Comparison of ENCODE assay signal across 19 cellular contexts in genomic region chr7:77778535-77778934, GRCh38. TPM values are rescaled to one million over a fixed set of nuclear protein-coding genes. Genes with fewer than 3 reads are reported as not detected.
A peak's percentile ranks its signal among the peaks of the same experiment; 100 is the strongest.
DNase-seq lines count a peak whose midpoint lies in the region; ATAC-seq, FAIRE-seq and TF ChIP-seq lines count a peak whose summit lies in the region.
"Had no signal": no experiment of that assay in that cellular context is flagged by ENCODE, and none has a peak within 500 bp of the region (broad histone marks: within the 10 kb centered on the region; RNA-seq: fewer than 3 reads in every experiment).

No MANE protein-coding gene starts in this region.

- no peak for TF ChIP-seq EP300 in H1 (IDR thresholded peaks at IDR 0.05; ENCODE audit: borderline replicate concordance in 1 of 2, low read depth in 2 of 2, low read length in 2 of 2)

- TF ChIP-seq RAD21 in H1 (IDR thresholded peaks at IDR 0.05 in 1 of 2, conservative IDR thresholded peaks at IDR 0.05 in 1 of 2; ENCODE audit: low read depth in 2 of 2, low read length in 2 of 2), result no peak

- 98% methylated on average over 2 of the region's 2 CpGs; no CpG with 5 or more reads in 1 of the 2 experiments for WGBS in H1 (ENCODE audit: extremely low coverage in 1 of 2, insufficient coverage in 1 of 2, insufficient read length in 1 of 2, insufficient replicate concordance in 2 of 2, low coverage in 1 of 2, low lambda C conversion rate in 2 of 2, missing lambda C conversion rate in 1 of 2), 2 experiments
- 93 to 97% (median 96%) methylated on average over 2 of the region's 2 CpGs for WGBS in adrenal gland, 4 donors

- H3K4me2 ChIP-seq in H1 (ENCODE audit: insufficient read depth in 1 of 2, low read depth in 2 of 2, low read length in 2 of 2), result no peak overlapping the region
- H3K4me2 ChIP-seq: GM23338, KMS-11 had no signal

- H3K27me3 Mint-ChIP-seq in CD8-positive, alpha-beta T cell (ENCODE audit: low read depth), result no peaks in the 10 kb centered on the region
- H3K27me3 Mint-ChIP-seq: CD4-positive, CD25-positive, alpha-beta regulatory T cell had no signal

- no peaks in the 10 kb centered on the region for H3K4me1 Mint-ChIP-seq in CD8-positive, alpha-beta T cell (ENCODE audit: low read depth)
- H3K4me1 Mint-ChIP-seq: GM23338, H9 had no signal

- no peak overlapping the region for H2BK20ac ChIP-seq in H1 (ENCODE audit: low read length)

- H3K9ac ChIP-seq in SK-N-MC (ENCODE audit: insufficient read length), result no peak overlapping the region
- no peak overlapping the region for H3K9ac ChIP-seq in H1 (replicated peaks in 1 of 4; ENCODE audit: extremely low read depth in 1 of 4, low read depth in 3 of 4, low read length in 3 of 4)
- H3K9ac ChIP-seq: KMS-11 had no signal

- H3K14ac ChIP-seq in H1 (ENCODE audit: insufficient read length), result no peak overlapping the region

- H2BK5ac ChIP-seq in H1 (ENCODE audit: low read depth, low read length), result no peak overlapping the region

- H4K5ac ChIP-seq in H1 (ENCODE audit: insufficient read length, low read depth, low read length), result no peak overlapping the region

- ATAC-seq in CD8-positive, alpha-beta T cell, result no peak
- ATAC-seq in GM21367 (IDR thresholded peaks at IDR 0.05; ENCODE audit: unreplicated experiment), result no peak
- ATAC-seq: GM23338 had no signal

- POLR2A ChIA-PET in CD8-positive, alpha-beta T cell (lab: Charles Lee), result no interaction called here
- POLR2A ChIA-PET in H1 (lab: Charles Lee; ENCODE audit: partially characterized antibody), result no interaction called here

- H2BK12ac ChIP-seq in H1 (ENCODE audit: low read depth, low read length), result no peak overlapping the region

- no peak overlapping the region for H2BK15ac ChIP-seq in H1 (ENCODE audit: low read length)

- no peak overlapping the region for H3K18ac ChIP-seq in H1 (ENCODE audit: extremely low read depth, low read length)

- no peak overlapping the region for H2BK120ac ChIP-seq in H1 (replicated peaks; ENCODE audit: low read depth, low read length)

- H3K27ac Mint-ChIP-seq in CD8-positive, alpha-beta T cell, result peak overlapping the region; percentile 25
- H3K27ac Mint-ChIP-seq: GM23338, H9 had no signal

- H3K27ac ChIP-seq in CD8-positive, alpha-beta T cell (ENCODE audit: low read depth, low read length), result no peak overlapping the region
- H3K27ac ChIP-seq in SK-N-MC (peak overlapping the region; percentile 21; the same call in 1 of the 2 replicates), H1 (ENCODE audit: low read depth, low read length) (no peak overlapping the region), adrenal gland (no peak overlapping the region)
- H3K27ac ChIP-seq: KMS-11 had no signal

- no peaks in the 10 kb centered on the region for H3K79me2 ChIP-seq in H1 (ENCODE audit: control insufficient read depth in 1 of 2, insufficient read depth in 2 of 2, low read length in 2 of 2)

- no peak for TF ChIP-seq CTCF in CD8-positive, alpha-beta T cell (IDR thresholded peaks at IDR 0.05)
- TF ChIP-seq CTCF in D721Med (IDR thresholded peaks at IDR 0.05; ENCODE audit: insufficient read depth, missing control alignments) (no peak), H1 (IDR thresholded peaks at IDR 0.05; ENCODE audit: control extremely low read depth in 1 of 3, insufficient read depth in 1 of 3, low read depth in 1 of 3, low read length in 3 of 3) (no peak), adrenal gland (IDR thresholded peaks at IDR 0.05) (no peak)

- no peak overlapping the region for H2AFZ ChIP-seq in H1 (ENCODE audit: low read length)
- H2AFZ ChIP-seq: GM23338 had no signal

- no peak overlapping the region for H3K4ac ChIP-seq in H1 (replicated peaks; ENCODE audit: insufficient read length, low read depth, low read length)

- H3K4me3 ChIP-seq in CD8-positive, alpha-beta T cell (ENCODE audit: low read depth, low read length), result no peak overlapping the region
- no peak overlapping the region for H3K4me3 ChIP-seq in SK-N-MC
- H3K4me3 ChIP-seq in H1 (ENCODE audit: extremely low read depth in 1 of 4, insufficient read depth in 2 of 4, low read depth in 3 of 4, low read length in 4 of 4), result no peak overlapping the region
- H3K4me3 ChIP-seq in adrenal gland, result no peak overlapping the region
- H3K4me3 ChIP-seq: GM23338 had no signal

- no peaks in the 10 kb centered on the region for H4K20me1 ChIP-seq in H1 (replicated peaks in 1 of 2; ENCODE audit: control insufficient read depth in 1 of 2, insufficient read depth in 2 of 2, low read length in 2 of 2)

- H3K4me1 ChIP-seq in CD8-positive, alpha-beta T cell (ENCODE audit: insufficient read depth, low read length), result no peaks in the 10 kb centered on the region
- H3K4me1 ChIP-seq in H1 (replicated peaks in 1 of 4; ENCODE audit: control insufficient read depth in 3 of 4, insufficient read depth in 4 of 4, low read length in 3 of 4), result no peaks in the 10 kb centered on the region
- no peaks in the 10 kb centered on the region for H3K4me1 ChIP-seq in adrenal gland (replicated peaks in 1 of 2)
- H3K4me1 ChIP-seq: BE2C had no signal

- no peaks in the 10 kb centered on the region for H3K27me3 ChIP-seq in CD8-positive, alpha-beta T cell (ENCODE audit: insufficient read depth, low read length)
- H3K27me3 ChIP-seq in H1 (replicated peaks in 1 of 4; ENCODE audit: control insufficient read depth in 3 of 4, extremely low read depth in 1 of 4, insufficient read depth in 3 of 4, low read length in 3 of 4) (no peaks in the 10 kb centered on the region), adrenal gland (no peaks in the 10 kb centered on the region)
- H3K27me3 ChIP-seq: BE2C had no signal

- FAIRE-seq in D721Med (lab: Jason Lieb, UNC), result peak; percentile 44
- FAIRE-seq in H1 (lab: Jason Lieb, UNC), result peak; percentile 7

- peaks cover 63% of the 10 kb centered on the region for H3K36me3 Mint-ChIP-seq in CD8-positive, alpha-beta T cell

- no peak overlapping the region for H4K8ac ChIP-seq in H1 (ENCODE audit: extremely low read depth, insufficient read depth, low read length)

- H3K9me3 Mint-ChIP-seq in CD8-positive, alpha-beta T cell, result no peaks in the 10 kb centered on the region
- H3K9me3 Mint-ChIP-seq: GM23338, H9 had no signal

- H3K79me1 ChIP-seq in H1 (ENCODE audit: low read depth, low read length), result no peaks in the 10 kb centered on the region

- no peak overlapping the region for H3K23ac ChIP-seq in H1 (ENCODE audit: insufficient read length)

- no peak overlapping the region for H2AK5ac ChIP-seq in H1 (ENCODE audit: low read depth, low read length)

- no peak overlapping the region for H3K56ac ChIP-seq in H1 (replicated peaks; ENCODE audit: insufficient read length, low read depth, low read length)

- H3K9me3 ChIP-seq in CD8-positive, alpha-beta T cell (ENCODE audit: low read length), result no peaks in the 10 kb centered on the region
- H3K9me3 ChIP-seq in SK-N-MC (ENCODE audit: low read depth, low read length), result no peaks in the 10 kb centered on the region
- H3K9me3 ChIP-seq in H1 (ENCODE audit: insufficient read depth in 2 of 2, low read depth in 1 of 2, low read length in 1 of 2), result no peaks in the 10 kb centered on the region
- H3K9me3 ChIP-seq in adrenal gland (replicated peaks in 1 of 3), result peaks cover 0 to 10% (median 0%) of the 10 kb centered on the region in 3 donors
- H3K9me3 ChIP-seq: BE2C, Caco-2 had no signal

- DNase-seq in CD8-positive, alpha-beta T cell, result no peak
- DNase-seq in D721Med (ENCODE audit: insufficient read length, low spot score), result no peak
- no peak for DNase-seq in SK-N-MC (ENCODE audit: low read depth, low spot score)
- DNase-seq in H1 (ENCODE audit: low read depth in 1 of 2, low spot score in 2 of 2), result no peak
- DNase-seq in adrenal gland, result no peak
- no peak for DNase-seq in stimulated activated CD4-positive, alpha-beta T cell treated with anti-CD3 and anti-CD28 coated beads, Interleukin-1b, Interleukin-23, amount 100 ng/mL, for 48 hours
- no peak for DNase-seq in GOT3 (lab: John Stamatoyannopoulos, UW)
- DNase-seq: ACHN; BE2C; C1 segment of cervical spinal cord; Caco-2; CD4-positive, CD25-positive, alpha-beta regulatory T cell; DMS153; DMS79; GDM1; H9 had no signal

- no peaks in the 10 kb centered on the region for H3K23me2 ChIP-seq in H1 (ENCODE audit: low read depth, low read length)

- peaks cover 17% of the 10 kb centered on the region for H3K36me3 ChIP-seq in CD8-positive, alpha-beta T cell (ENCODE audit: insufficient read depth, low read length)
- peaks cover 77% of the 10 kb centered on the region for H3K36me3 ChIP-seq in SK-N-MC (ENCODE audit: insufficient read depth, low read length)
- H3K36me3 ChIP-seq in H1 (ENCODE audit: control insufficient read depth in 2 of 4, insufficient read depth in 4 of 4, low read length in 3 of 4), result peaks cover 0 to 28% (median 4%) of the 10 kb centered on the region in 4 experiments; a peak in 3 of 8 replicates
- H3K36me3 ChIP-seq in adrenal gland (replicated peaks in 1 of 2), result peaks cover 0 to 13% of the 10 kb centered on the region in 2 donors

- H3K4me3 Mint-ChIP-seq in CD8-positive, alpha-beta T cell, result no peak overlapping the region
- H3K4me3 Mint-ChIP-seq: CD4-positive, CD25-positive, alpha-beta regulatory T cell; GM23338; H9 had no signal

- TF ChIP-seq POLR2A in H1 (IDR thresholded peaks at IDR 0.05; ENCODE audit: control extremely low read depth in 1 of 2, low read depth in 2 of 2, low read length in 2 of 2), result no peak
- TF ChIP-seq POLR2A in adrenal gland (IDR thresholded peaks at IDR 0.05), result no peak

- CTCF ChIA-PET in CD8-positive, alpha-beta T cell (lab: Charles Lee), result no interaction called here
- CTCF ChIA-PET in H1 (lab: Charles Lee; ENCODE audit: partially characterized antibody), result no interaction called here

- no peak overlapping the region for H4K91ac ChIP-seq in H1 (replicated peaks; ENCODE audit: insufficient read length, low read length)

- intact Hi-C loops in CD8-positive, alpha-beta T cell (cut with DNase I, micrococcal nuclease), result no loop called here
- intact Hi-C loops in adrenal gland (cut with DNase I), result no loop called here

RNA-seq across cellular contexts. Expression of gene TMEM60, which starts 19.7 kb away (rescaled TPM):
- total RNA-seq in CD8-positive, alpha-beta T cell, result 1 to 10 TPM; 2.2 TPM
- 22.1 and 23.3 TPM in 2 replicates for total RNA-seq in H1 (2021; fragmentation: NEBNext Ultra II Directional; extraction: Animal tissue kit (Norgen Biotek cat#: 25700))
- 13.2 and 29.2 TPM in 2 replicates for polyA plus RNA-seq in H1 (2011; rRNA removed)
- polyA plus RNA-seq in H1 (2011; cell fraction: cytosol; rRNA removed), result 25.3 TPM
- 5.3 TPM for polyA plus RNA-seq in H1 (2011; cell fraction: nucleus; rRNA removed)
- polyA plus RNA-seq in H1 (2012, experiment 1 of 2), result 20.7 to 26.5 TPM (median 21.8 TPM) in 4 replicates
- 8.7 TPM for polyA plus RNA-seq in H1 (2012, experiment 2 of 2)
- polyA plus RNA-seq in H1 (2013, experiment 1 of 2), result 29.7 TPM
- polyA plus RNA-seq in H1 (2013, experiment 2 of 2), result 29.7 TPM
- polyA minus RNA-seq in H1 (2011; rRNA and poly(A)+ RNA removed), result 9.9 and 10.8 TPM in 2 replicates
- 6.9 TPM for polyA minus RNA-seq in H1 (2011; cell fraction: cytosol; rRNA and poly(A)+ RNA removed)
- 8.3 TPM for polyA minus RNA-seq in H1 (2011; cell fraction: nucleus; rRNA and poly(A)+ RNA removed)
- total RNA-seq in adrenal gland, result 10 to 100 TPM; 13.8 to 30.6 (median 16.9) TPM
- polyA plus RNA-seq in adrenal gland, result 10 to 100 TPM; 21.7 to 25.2 (median 23.1) TPM

RNA-seq across cellular contexts. Expression of gene PHTF2, which starts 20.0 kb away (rescaled TPM):
- 10 to 100 TPM; 10.2 to 14.1 TPM for total RNA-seq in CD8-positive, alpha-beta T cell
- 18.2 and 25.4 TPM in 2 replicates for total RNA-seq in H1 (2021; fragmentation: NEBNext Ultra II Directional; extraction: Animal tissue kit (Norgen Biotek cat#: 25700))
- polyA plus RNA-seq in H1 (2011; rRNA removed) (5.0 and 9.0 TPM in 2 replicates), adrenal gland (1 to 10 TPM; 4.3 to 8.2 (median 5.8) TPM)
- 10.4 TPM for polyA plus RNA-seq in H1 (2011; cell fraction: cytosol; rRNA removed)
- polyA plus RNA-seq in H1 (2011; cell fraction: nucleus; rRNA removed), result 6.4 TPM
- 7.0 to 13.6 TPM (median 9.3 TPM) in 4 replicates for polyA plus RNA-seq in H1 (2012, experiment 1 of 2)
- polyA plus RNA-seq in H1 (2012, experiment 2 of 2), result 0.73 TPM
- polyA plus RNA-seq in H1 (2013, experiment 1 of 2), result 17.1 TPM
- polyA plus RNA-seq in H1 (2013, experiment 2 of 2), result 19.7 TPM
- 15.9 and 19.6 TPM in 2 replicates for polyA minus RNA-seq in H1 (2011; rRNA and poly(A)+ RNA removed)
- polyA minus RNA-seq in H1 (2011; cell fraction: cytosol; rRNA and poly(A)+ RNA removed), result 7.6 TPM
- 33.7 TPM for polyA minus RNA-seq in H1 (2011; cell fraction: nucleus; rRNA and poly(A)+ RNA removed)
- total RNA-seq in adrenal gland, result 10 to 100 TPM in 5 of 8 donors, 1 to 10 TPM in 3; 8.0 to 13.7 (median 10.6) TPM
